In the genomic region with DNA sequence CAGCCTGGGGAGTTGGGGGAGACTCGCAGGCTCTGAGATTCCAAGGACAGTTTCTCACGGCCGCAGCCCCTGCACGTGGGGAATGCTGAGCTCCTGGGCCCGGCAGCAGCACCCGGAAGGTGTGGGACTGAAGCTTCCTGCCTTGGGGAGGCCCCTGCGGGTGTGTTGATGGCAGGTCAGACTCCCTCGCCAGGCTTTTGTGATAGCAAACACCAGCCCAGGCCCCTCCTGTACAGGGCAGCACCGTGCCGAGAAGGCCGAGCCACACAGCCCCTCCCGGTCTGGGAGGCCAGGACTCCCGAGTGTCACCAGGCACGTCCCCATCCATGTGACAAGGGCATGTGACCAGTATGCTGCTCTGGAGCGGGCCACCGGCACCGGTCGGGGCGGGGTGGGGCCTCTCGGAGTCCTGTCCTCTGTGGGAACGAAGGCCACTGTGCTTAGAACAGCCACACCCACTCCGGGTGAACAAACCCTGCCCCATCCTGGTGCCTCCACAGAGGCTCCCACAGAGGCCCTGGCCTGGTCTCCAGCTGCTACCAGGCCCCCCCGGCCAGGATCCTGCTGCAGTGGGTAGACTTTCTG, we compare ENCODE assay signal across 1 cellular context.
TF ChIP-seq lines count a peak whose summit lies in the region.

No MANE protein-coding gene starts in this region.

TF ChIP-seq in HepG2, 621 proteins besides CTCF, POLR2A, EP300 and RAD21 (continued from another document and continues in another):
- TF ChIP-seq, protein P1, sequence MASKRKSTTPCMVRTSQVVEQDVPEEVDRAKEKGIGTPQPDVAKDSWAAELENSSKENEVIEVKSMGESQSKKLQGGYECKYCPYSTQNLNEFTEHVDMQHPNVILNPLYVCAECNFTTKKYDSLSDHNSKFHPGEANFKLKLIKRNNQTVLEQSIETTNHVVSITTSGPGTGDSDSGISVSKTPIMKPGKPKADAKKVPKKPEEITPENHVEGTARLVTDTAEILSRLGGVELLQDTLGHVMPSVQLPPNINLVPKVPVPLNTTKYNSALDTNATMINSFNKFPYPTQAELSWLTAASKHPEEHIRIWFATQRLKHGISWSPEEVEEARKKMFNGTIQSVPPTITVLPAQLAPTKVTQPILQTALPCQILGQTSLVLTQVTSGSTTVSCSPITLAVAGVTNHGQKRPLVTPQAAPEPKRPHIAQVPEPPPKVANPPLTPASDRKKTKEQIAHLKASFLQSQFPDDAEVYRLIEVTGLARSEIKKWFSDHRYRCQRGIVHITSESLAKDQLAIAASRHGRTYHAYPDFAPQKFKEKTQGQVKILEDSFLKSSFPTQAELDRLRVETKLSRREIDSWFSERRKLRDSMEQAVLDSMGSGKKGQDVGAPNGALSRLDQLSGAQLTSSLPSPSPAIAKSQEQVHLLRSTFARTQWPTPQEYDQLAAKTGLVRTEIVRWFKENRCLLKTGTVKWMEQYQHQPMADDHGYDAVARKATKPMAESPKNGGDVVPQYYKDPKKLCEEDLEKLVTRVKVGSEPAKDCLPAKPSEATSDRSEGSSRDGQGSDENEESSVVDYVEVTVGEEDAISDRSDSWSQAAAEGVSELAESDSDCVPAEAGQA (IDR thresholded peaks at IDR 0.05; ENCODE audit: low read depth) = peak; percentile 77
- TF ChIP-seq, protein P1 (CRISPR knock-in tag; IDR thresholded peaks at IDR 0.05; ENCODE audit: borderline replicate concordance) = no peak
- TF ChIP-seq ZNF460 (CRISPR knock-in tag; IDR thresholded peaks at IDR 0.05; ENCODE audit: borderline replicate concordance) = peak; percentile 39; the same call in 1 of the 2 replicates
- TF ChIP-seq, protein P2, sequence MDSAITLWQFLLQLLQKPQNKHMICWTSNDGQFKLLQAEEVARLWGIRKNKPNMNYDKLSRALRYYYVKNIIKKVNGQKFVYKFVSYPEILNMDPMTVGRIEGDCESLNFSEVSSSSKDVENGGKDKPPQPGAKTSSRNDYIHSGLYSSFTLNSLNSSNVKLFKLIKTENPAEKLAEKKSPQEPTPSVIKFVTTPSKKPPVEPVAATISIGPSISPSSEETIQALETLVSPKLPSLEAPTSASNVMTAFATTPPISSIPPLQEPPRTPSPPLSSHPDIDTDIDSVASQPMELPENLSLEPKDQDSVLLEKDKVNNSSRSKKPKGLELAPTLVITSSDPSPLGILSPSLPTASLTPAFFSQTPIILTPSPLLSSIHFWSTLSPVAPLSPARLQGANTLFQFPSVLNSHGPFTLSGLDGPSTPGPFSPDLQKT (CRISPR knock-in tag; IDR thresholded peaks at IDR 0.05; ENCODE audit: borderline replicate concordance) = no peak
- TF ChIP-seq NCOA2 (CRISPR knock-in tag; IDR thresholded peaks at IDR 0.05) = peak; percentile 55; the same call in 1 of the 2 replicates
- TF ChIP-seq BRD4 (CRISPR knock-in tag; IDR thresholded peaks at IDR 0.05) = no peak
- TF ChIP-seq BHLHE40 (IDR thresholded peaks at IDR 0.05; ENCODE audit: low read length) = peak; percentile 70; the same call in 1 of the 2 replicates
- no peak; the same call in 1 of the 2 replicates for TF ChIP-seq ATF1 (CRISPR knock-in tag; IDR thresholded peaks at IDR 0.05)
- no peak for TF ChIP-seq ZNF234 (CRISPR knock-in tag; conservative IDR thresholded peaks at IDR 0.05)
- 0 out of 2 replicates have a peak, but pooled peaks have one; percentile 22 for TF ChIP-seq WIZ (CRISPR knock-in tag; IDR thresholded peaks at IDR 0.05)
- TF ChIP-seq SAFB2 (CRISPR knock-in tag; IDR thresholded peaks at IDR 0.05; ENCODE audit: borderline replicate concordance, low read depth) = peak; percentile 68; the same call in 1 of the 2 replicates
- no peak for TF ChIP-seq MZF1 (CRISPR knock-in tag; IDR thresholded peaks at IDR 0.05; ENCODE audit: borderline replicate concordance)
- no peak for TF ChIP-seq FLYWCH1 (CRISPR knock-in tag; IDR thresholded peaks at IDR 0.05)
- no peak for TF ChIP-seq ZNF781 (CRISPR knock-in tag; IDR thresholded peaks at IDR 0.05; ENCODE audit: borderline replicate concordance, not compliant biosample characterization)
- peak; percentile 57; the same call in 1 of the 3 replicates for TF ChIP-seq MXI1 (IDR thresholded peaks at IDR 0.05; ENCODE audit: borderline replicate concordance, low read depth, low read length)
- TF ChIP-seq BCL6 (CRISPR knock-in tag; IDR thresholded peaks at IDR 0.05) = peak; percentile 51
- peak; percentile 58; the same call in 1 of the 2 replicates for TF ChIP-seq SP4 (CRISPR knock-in tag; IDR thresholded peaks at IDR 0.05)
- TF ChIP-seq ZNF547 (CRISPR knock-in tag; IDR thresholded peaks at IDR 0.05) = peak; percentile 88
- TF ChIP-seq, protein P3, sequence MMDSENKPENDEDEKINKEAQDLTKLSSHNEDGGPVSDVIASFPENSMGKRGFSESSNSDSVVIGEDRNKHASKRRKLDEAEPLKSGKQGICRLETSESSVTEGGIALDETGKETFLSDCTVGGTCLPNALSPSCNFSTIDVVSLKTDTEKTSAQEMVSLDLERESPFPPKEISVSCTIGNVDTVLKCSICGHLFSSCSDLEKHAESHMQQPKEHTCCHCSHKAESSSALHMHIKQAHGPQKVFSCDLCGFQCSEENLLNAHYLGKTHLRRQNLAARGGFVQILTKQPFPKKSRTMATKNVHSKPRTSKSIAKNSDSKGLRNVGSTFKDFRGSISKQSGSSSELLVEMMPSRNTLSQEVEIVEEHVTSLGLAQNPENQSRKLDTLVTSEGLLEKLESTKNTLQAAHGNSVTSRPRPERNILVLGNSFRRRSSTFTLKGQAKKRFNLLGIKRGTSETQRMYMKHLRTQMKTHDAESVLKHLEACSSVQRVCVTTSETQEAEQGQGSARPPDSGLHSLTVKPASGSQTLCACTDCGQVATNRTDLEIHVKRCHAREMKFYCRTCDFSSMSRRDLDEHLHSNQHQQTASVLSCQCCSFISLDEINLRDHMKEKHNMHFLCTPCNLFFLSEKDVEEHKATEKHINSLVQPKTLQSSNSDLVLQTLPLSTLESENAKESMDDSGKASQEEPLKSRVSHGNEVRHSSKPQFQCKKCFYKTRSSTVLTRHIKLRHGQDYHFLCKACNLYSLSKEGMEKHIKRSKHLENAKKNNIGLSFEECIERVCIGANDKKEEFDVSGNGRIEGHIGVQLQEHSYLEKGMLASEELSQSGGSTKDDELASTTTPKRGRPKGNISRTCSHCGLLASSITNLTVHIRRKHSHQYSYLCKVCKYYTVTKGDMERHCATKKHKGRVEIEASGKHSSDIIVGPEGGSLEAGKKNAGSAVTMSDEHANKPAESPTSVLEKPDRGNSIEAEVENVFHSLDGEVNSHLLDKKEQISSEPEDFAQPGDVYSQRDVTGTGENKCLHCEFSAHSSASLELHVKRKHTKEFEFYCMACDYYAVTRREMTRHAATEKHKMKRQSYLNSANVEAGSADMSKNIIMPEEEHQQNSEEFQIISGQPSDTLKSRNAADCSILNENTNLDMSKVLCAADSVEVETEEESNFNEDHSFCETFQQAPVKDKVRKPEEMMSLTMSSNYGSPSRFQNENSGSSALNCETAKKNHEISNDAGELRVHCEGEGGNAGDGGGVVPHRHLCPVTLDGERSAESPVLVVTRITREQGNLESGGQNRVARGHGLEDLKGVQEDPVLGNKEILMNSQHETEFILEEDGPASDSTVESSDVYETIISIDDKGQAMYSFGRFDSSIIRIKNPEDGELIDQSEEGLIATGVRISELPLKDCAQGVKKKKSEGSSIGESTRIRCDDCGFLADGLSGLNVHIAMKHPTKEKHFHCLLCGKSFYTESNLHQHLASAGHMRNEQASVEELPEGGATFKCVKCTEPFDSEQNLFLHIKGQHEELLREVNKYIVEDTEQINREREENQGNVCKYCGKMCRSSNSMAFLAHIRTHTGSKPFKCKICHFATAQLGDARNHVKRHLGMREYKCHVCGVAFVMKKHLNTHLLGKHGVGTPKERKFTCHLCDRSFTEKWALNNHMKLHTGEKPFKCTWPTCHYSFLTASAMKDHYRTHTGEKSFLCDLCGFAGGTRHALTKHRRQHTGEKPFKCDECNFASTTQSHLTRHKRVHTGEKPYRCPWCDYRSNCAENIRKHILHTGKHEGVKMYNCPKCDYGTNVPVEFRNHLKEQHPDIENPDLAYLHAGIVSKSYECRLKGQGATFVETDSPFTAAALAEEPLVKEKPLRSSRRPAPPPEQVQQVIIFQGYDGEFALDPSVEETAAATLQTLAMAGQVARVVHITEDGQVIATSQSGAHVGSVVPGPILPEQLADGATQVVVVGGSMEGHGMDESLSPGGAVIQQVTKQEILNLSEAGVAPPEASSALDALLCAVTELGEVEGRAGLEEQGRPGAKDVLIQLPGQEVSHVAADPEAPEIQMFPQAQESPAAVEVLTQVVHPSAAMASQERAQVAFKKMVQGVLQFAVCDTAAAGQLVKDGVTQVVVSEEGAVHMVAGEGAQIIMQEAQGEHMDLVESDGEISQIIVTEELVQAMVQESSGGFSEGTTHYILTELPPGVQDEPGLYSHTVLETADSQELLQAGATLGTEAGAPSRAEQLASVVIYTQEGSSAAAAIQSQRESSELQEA (CRISPR knock-in tag; IDR thresholded peaks at IDR 0.05; ENCODE audit: not compliant biosample characterization) = peak; percentile 64
- TF ChIP-seq TOPORS (CRISPR knock-in tag; IDR thresholded peaks at IDR 0.05) = peak; percentile 53; the same call in 1 of the 2 replicates
- peak; percentile 79; the same call in 1 of the 2 replicates for TF ChIP-seq ZNF563 (CRISPR knock-in tag; IDR thresholded peaks at IDR 0.05)
- TF ChIP-seq MYC (CRISPR knock-in tag; IDR thresholded peaks at IDR 0.05; ENCODE audit: borderline replicate concordance) = peak; percentile 90; the same call in 1 of the 2 replicates
- TF ChIP-seq, protein P4, sequence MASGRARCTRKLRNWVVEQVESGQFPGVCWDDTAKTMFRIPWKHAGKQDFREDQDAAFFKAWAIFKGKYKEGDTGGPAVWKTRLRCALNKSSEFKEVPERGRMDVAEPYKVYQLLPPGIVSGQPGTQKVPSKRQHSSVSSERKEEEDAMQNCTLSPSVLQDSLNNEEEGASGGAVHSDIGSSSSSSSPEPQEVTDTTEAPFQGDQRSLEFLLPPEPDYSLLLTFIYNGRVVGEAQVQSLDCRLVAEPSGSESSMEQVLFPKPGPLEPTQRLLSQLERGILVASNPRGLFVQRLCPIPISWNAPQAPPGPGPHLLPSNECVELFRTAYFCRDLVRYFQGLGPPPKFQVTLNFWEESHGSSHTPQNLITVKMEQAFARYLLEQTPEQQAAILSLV (CRISPR knock-in tag; IDR thresholded peaks at IDR 0.05; ENCODE audit: borderline replicate concordance) = peak; percentile 64; the same call in 1 of the 2 replicates
- TF ChIP-seq ZSCAN29 (CRISPR knock-in tag; conservative IDR thresholded peaks at IDR 0.05) = no peak; the same call in 1 of the 2 replicates
- TF ChIP-seq ZFP36L1 (CRISPR knock-in tag; IDR thresholded peaks at IDR 0.05) = no peak
- no peak for TF ChIP-seq BRCA1 (CRISPR knock-in tag; IDR thresholded peaks at IDR 0.05)
- TF ChIP-seq ZBTB1 (CRISPR knock-in tag; IDR thresholded peaks at IDR 0.05; ENCODE audit: borderline replicate concordance) = no peak
- no peak for TF ChIP-seq SMARCC2 (IDR thresholded peaks at IDR 0.05)
- TF ChIP-seq NR3C1 (CRISPR knock-in tag; IDR thresholded peaks at IDR 0.05) = no peak
- TF ChIP-seq REPIN1 (CRISPR knock-in tag; IDR thresholded peaks at IDR 0.05; ENCODE audit: borderline replicate concordance, low read depth) = no peak
- TF ChIP-seq CAMTA2 (CRISPR knock-in tag; IDR thresholded peaks at IDR 0.05; ENCODE audit: borderline replicate concordance) = no peak
- TF ChIP-seq, protein P5, sequence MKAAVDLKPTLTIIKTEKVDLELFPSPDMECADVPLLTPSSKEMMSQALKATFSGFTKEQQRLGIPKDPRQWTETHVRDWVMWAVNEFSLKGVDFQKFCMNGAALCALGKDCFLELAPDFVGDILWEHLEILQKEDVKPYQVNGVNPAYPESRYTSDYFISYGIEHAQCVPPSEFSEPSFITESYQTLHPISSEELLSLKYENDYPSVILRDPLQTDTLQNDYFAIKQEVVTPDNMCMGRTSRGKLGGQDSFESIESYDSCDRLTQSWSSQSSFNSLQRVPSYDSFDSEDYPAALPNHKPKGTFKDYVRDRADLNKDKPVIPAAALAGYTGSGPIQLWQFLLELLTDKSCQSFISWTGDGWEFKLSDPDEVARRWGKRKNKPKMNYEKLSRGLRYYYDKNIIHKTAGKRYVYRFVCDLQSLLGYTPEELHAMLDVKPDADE (CRISPR knock-in tag; IDR thresholded peaks at IDR 0.05) = no peak
- peak; percentile 77; the same call in 1 of the 2 replicates for TF ChIP-seq MEIS2 (CRISPR knock-in tag; IDR thresholded peaks at IDR 0.05)
- no peak for TF ChIP-seq AGO2 (optimal IDR thresholded peaks at IDR 0.05; ENCODE audit: low read depth, low read length)
- TF ChIP-seq TAF15 (IDR thresholded peaks at IDR 0.05; ENCODE audit: low read depth, low read length, poor library complexity, severe bottlenecking) = no peak
- TF ChIP-seq, protein P6, sequence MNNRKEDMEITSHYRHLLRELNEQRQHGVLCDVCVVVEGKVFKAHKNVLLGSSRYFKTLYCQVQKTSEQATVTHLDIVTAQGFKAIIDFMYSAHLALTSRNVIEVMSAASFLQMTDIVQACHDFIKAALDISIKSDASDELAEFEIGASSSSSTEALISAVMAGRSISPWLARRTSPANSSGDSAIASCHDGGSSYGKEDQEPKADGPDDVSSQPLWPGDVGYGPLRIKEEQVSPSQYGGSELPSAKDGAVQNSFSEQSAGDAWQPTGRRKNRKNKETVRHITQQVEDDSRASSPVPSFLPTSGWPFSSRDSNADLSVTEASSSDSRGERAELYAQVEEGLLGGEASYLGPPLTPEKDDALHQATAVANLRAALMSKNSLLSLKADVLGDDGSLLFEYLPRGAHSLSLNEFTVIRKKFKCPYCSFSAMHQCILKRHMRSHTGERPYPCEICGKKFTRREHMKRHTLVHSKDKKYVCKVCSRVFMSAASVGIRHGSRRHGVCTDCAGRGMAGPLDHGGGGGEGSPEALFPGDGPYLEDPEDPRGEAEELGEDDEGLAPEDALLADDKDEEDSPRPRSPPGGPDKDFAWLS (CRISPR knock-in tag; IDR thresholded peaks at IDR 0.05; ENCODE audit: borderline replicate concordance) = no peak
- TF ChIP-seq, protein P7, sequence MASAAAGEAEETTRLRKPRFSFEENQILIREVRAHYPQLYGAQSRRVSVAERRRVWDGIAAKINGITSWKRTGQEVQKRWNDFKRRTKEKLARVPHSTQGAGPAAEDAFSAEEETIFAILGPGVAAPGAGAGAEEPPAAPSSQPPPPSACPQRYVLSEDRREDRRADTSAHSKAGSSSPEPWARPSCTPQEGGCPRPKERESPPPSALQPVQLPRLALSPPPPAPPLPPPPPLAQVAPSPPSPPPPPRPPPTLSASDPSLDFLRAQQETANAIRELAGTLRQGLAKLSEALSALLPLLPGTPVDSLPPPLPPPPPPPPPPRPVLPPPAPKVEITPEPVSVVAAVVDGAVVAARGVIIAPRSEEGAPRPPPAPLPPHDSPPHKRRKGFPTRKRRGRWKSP (CRISPR knock-in tag; IDR thresholded peaks at IDR 0.05) = no peak
- TF ChIP-seq ZNF605 (CRISPR knock-in tag; IDR thresholded peaks at IDR 0.05) = peak; percentile 91
- no peak for TF ChIP-seq KDM5A (IDR thresholded peaks at IDR 0.05; ENCODE audit: borderline replicate concordance, low read length)
